In the genomic region with DNA sequence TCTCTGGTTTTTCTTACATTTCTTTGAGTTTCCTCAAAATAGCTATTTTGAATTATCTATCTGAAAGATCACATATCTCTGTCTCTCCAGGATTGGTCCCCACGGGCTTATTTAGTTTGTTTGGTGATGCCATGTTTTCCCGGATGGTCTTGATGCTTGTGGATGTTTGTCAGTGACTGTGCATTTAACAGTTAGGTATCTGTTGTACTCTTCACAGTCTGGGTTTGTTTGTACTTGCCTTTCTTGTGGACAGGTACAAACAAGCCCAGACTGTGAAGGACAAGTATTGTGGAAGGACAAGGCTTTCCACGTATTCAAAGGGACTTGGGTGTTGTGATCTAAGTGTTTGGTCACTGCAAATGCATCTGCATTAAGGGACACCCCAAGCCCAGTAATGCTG, we compare ENCODE assay signal across 13 cellular contexts. TPM values are rescaled to one million over a fixed set of nuclear protein-coding genes. Genes with fewer than 3 reads are reported as not detected.
DNase-seq lines count a peak whose midpoint lies in the region; TF ChIP-seq lines count a peak whose summit lies in the region.
"Had no signal": no experiment of that assay in that cellular context is flagged by ENCODE, and none has a peak within 500 bp of the region (broad histone marks: within the 10 kb centered on the region; RNA-seq: fewer than 3 reads in every experiment).

No MANE protein-coding gene starts in this region.

- intact Hi-C loops in mammary epithelial cell (cut with micrococcal nuclease), result no loop called here
- intact Hi-C loops in esophagus muscularis mucosa (cut with DNase I), result no loop called here

- peak; percentile 31 for DNase-seq in NCI-H2171 treated with DMSO at 0.1 percent for 48 hours (lab: John Stamatoyannopoulos, UW)
- DNase-seq in NCI-H2171 (lab: John Stamatoyannopoulos, UW), result no peak
- DNase-seq in mammary epithelial cell, result peak; percentile 88
- DNase-seq in esophagus muscularis mucosa (ENCODE audit: extremely low spot score), result peak; percentile 74
- peak; percentile 55 to 81 for DNase-seq in trophoblast cell
- DNase-seq in activated effector memory CD4-positive, alpha-beta T cell treated with anti-CD3 and anti-CD28 coated beads, Interleukin-2, amount 50 U/mL, for 16 hours, result no peak
- DNase-seq in DMS79 treated with DMSO at 0.1 percent for 48 hours (lab: John Stamatoyannopoulos, UW), result no peak
- DNase-seq: 8988T; ACHN; CD4-positive, CD25-positive, alpha-beta regulatory T cell; DMS53; GM23248 had no signal

- CTCF ChIA-PET in mammary epithelial cell (lab: Charles Lee; ENCODE audit: low non-redundant PET), result interaction anchor here (0.6 kb wide), 1 partner anchor 362 kb away, joined by 5 read pairs; a partner anchor contains a TSS

- H2AK5ac ChIP-seq in trophoblast cell (ENCODE audit: low read length), result no peak overlapping the region

- H3K4ac ChIP-seq in trophoblast cell (ENCODE audit: low read depth, low read length), result no peak overlapping the region

- H3K9ac ChIP-seq in mammary epithelial cell (ENCODE audit: insufficient read depth, low read length), result no peak overlapping the region
- H3K9ac ChIP-seq in trophoblast cell (ENCODE audit: low read length), result no peak overlapping the region
- H3K9ac ChIP-seq: BLaER1 treated with 17β-estradiol and CSF1 and Interleukin-3, amounts not matched to agents 10 nM and 100 nM; GM23248 had no signal

- no peak overlapping the region for H4K12ac ChIP-seq in trophoblast cell (ENCODE audit: low read depth, low read length)

- H3K9me3 ChIP-seq in mammary epithelial cell (replicated peaks; ENCODE audit: insufficient read depth, low read length) (peaks cover 11% of the 10 kb centered on the region), esophagus muscularis mucosa (peaks cover 0 to 17% (median 16%) of the 10 kb centered on the region in 4 donors), trophoblast cell (ENCODE audit: insufficient read depth, low read depth, low read length) (no peaks in the 10 kb centered on the region)

- in situ Hi-C loops in mammary epithelial cell (cut with MboI; ENCODE audit: low sequenced_read_pairs in 2 of 2), result loop anchor here (10.0 to 25.0 kb wide), 2 partner anchors 356 to 359 kb away; a partner anchor contains a TSS

- TF ChIP-seq EP300 in esophagus muscularis mucosa (IDR thresholded peaks at IDR 0.05), result no peak

- H3K79me1 ChIP-seq in trophoblast cell (ENCODE audit: low read length), result peaks cover 3% of the 10 kb centered on the region

- peak overlapping the region; percentile 37 for H2BK120ac ChIP-seq in trophoblast cell (ENCODE audit: insufficient read depth, low read length, poor library complexity)

- no peak for TF ChIP-seq POLR2A in esophagus muscularis mucosa (IDR thresholded peaks at IDR 0.05; ENCODE audit: low read depth)

- no peaks in the 10 kb centered on the region for H3K27me3 ChIP-seq in mammary epithelial cell (ENCODE audit: insufficient read depth, low read length)
- no peaks in the 10 kb centered on the region for H3K27me3 ChIP-seq in esophagus muscularis mucosa
- no peaks in the 10 kb centered on the region for H3K27me3 ChIP-seq in trophoblast cell (ENCODE audit: insufficient read depth, low read length)
- H3K27me3 ChIP-seq: BLaER1 treated with 17β-estradiol and CSF1 and Interleukin-3, amounts not matched to agents 10 nM and 100 nM had no signal

- dilution Hi-C loops in mammary epithelial cell (cut with HindIII; ENCODE audit: low sequenced_read_pairs), result no loop called here

- H4K20me1 ChIP-seq in mammary epithelial cell (ENCODE audit: insufficient read depth, low read length), result no peaks in the 10 kb centered on the region
- H4K20me1 ChIP-seq: BLaER1 treated with 17β-estradiol and CSF1 and Interleukin-3, amounts not matched to agents 10 nM and 100 nM had no signal

- BruUV-seq in mammary epithelial cell (replicated peaks; lab: Mats Ljungman, UMichigan), result no TSS peak

- H2AFZ ChIP-seq in mammary epithelial cell (ENCODE audit: low read depth, low read length), result peak overlapping the region; percentile 79
- no peak overlapping the region for H2AFZ ChIP-seq in trophoblast cell (ENCODE audit: insufficient read depth, low read length, poor library complexity)
- H2AFZ ChIP-seq: GM23248 had no signal

- H3K4me1 ChIP-seq in mammary epithelial cell (ENCODE audit: insufficient read depth, low read length) (peaks cover 13% of the 10 kb centered on the region), esophagus muscularis mucosa (no peaks in the 10 kb centered on the region), trophoblast cell (ENCODE audit: control insufficient read depth in 1 of 2, insufficient read depth in 2 of 2, low read length in 2 of 2) (no peaks in the 10 kb centered on the region)

- no peak overlapping the region for H2BK5ac ChIP-seq in trophoblast cell (ENCODE audit: low read depth, low read length, poor library complexity)

- H3K14ac ChIP-seq in trophoblast cell (ENCODE audit: low read length), result no peak overlapping the region

- no peak overlapping the region for H3K23ac ChIP-seq in trophoblast cell (ENCODE audit: low read length)

- H3K79me2 ChIP-seq in mammary epithelial cell (ENCODE audit: insufficient read depth, low read length), result no peaks in the 10 kb centered on the region
- no peaks in the 10 kb centered on the region for H3K79me2 ChIP-seq in trophoblast cell (ENCODE audit: control insufficient read depth, insufficient read depth, low read length, poor library complexity)

- H4K8ac ChIP-seq in trophoblast cell (ENCODE audit: low read depth, low read length), result no peak overlapping the region

- no peaks in the 10 kb centered on the region for H3K36me3 ChIP-seq in mammary epithelial cell (ENCODE audit: insufficient read depth, low read length)
- no peaks in the 10 kb centered on the region for H3K36me3 ChIP-seq in esophagus muscularis mucosa
- H3K36me3 ChIP-seq in trophoblast cell (ENCODE audit: control insufficient read depth in 1 of 2, insufficient read depth in 2 of 2, low read length in 2 of 2), result no peaks in the 10 kb centered on the region

- H3K4me2 ChIP-seq in mammary epithelial cell (ENCODE audit: insufficient read depth, low read depth, low read length) (peak overlapping the region; percentile 72), trophoblast cell (ENCODE audit: low read length) (no peak overlapping the region)
- H3K4me2 ChIP-seq: BLaER1 treated with 17β-estradiol and CSF1 and Interleukin-3, amounts not matched to agents 10 nM and 100 nM had no signal

- peak overlapping the region; percentile 48 for H3K27ac ChIP-seq in mammary epithelial cell (ENCODE audit: insufficient read depth, low read depth, low read length)
- no peak overlapping the region for H3K27ac ChIP-seq in esophagus muscularis mucosa (replicated peaks in 1 of 4)
- peak overlapping the region; percentile 46 for H3K27ac ChIP-seq in trophoblast cell (ENCODE audit: low read depth, low read length)
- H3K27ac ChIP-seq: GM23248 had no signal

- 0% methylated on average over 2 of the region's 3 CpGs for WGBS in mammary epithelial cell (ENCODE audit: low coverage, missing lambda C conversion rate)
- 86% methylated on average over 3 of the region's 3 CpGs for WGBS in esophagus muscularis mucosa
- no CpG with 5 or more reads among the region's 3 CpGs for WGBS in trophoblast cell (ENCODE audit: extremely low coverage, insufficient coverage, insufficient read length)

- no peak overlapping the region for H3K4me3 ChIP-seq in mammary epithelial cell (replicated peaks in 1 of 3; ENCODE audit: insufficient read depth in 1 of 3, low read depth in 2 of 3, low read length in 3 of 3)
- H3K4me3 ChIP-seq in esophagus muscularis mucosa, result no peak overlapping the region
- H3K4me3 ChIP-seq in trophoblast cell (ENCODE audit: low read depth, low read length), result no peak overlapping the region
- H3K4me3 ChIP-seq: BLaER1 treated with 17β-estradiol and CSF1 and Interleukin-3, amounts not matched to agents 10 nM and 100 nM; GM23248 had no signal

- no peak overlapping the region for H2BK12ac ChIP-seq in trophoblast cell (ENCODE audit: low read length)

- TF ChIP-seq CTCF in mammary epithelial cell (conservative IDR thresholded peaks at IDR 0.05 in 1 of 2, IDR thresholded peaks at IDR 0.05 in 1 of 2; ENCODE audit: extremely low read depth in 1 of 2, insufficient read depth in 1 of 2, low read depth in 1 of 2, low read length in 2 of 2), result no peak
- TF ChIP-seq CTCF in esophagus muscularis mucosa (IDR thresholded peaks at IDR 0.05), result no peak

- no peak overlapping the region for H4K91ac ChIP-seq in trophoblast cell (ENCODE audit: low read depth, low read length)

- H3K18ac ChIP-seq in trophoblast cell (ENCODE audit: low read length), result no peak overlapping the region

RNA-seq across cellular contexts. Expression of a gene that starts 49.9 kb away (rescaled TPM):
- total RNA-seq in mammary epithelial cell (10 to 100 TPM; 13.2 to 92.0 TPM), esophagus muscularis mucosa (10 to 100 TPM; 20.2 to 28.5 (median 23.0) TPM)
- polyA plus RNA-seq in mammary epithelial cell, result 10.6 TPM
- polyA minus RNA-seq in mammary epithelial cell, result 21.7 TPM
- polyA plus RNA-seq in trophoblast cell (2013), result 225 and 236 TPM in 2 replicates

Comparison
In these comparisons a context has a peak if more than half of its experiments do, and no peak if none do; other contexts are left out.
1. DNase-seq: peak in NCI-H2171 treated with DMSO at 0.1 percent for 48 hours (single experiment), mammary epithelial cell (single experiment), esophagus muscularis mucosa (single experiment) and trophoblast cell (2 of 2); none in NCI-H2171 (single experiment), activated effector memory CD4-positive, alpha-beta T cell treated with anti-CD3 and anti-CD28 coated beads, Interleukin-2, amount 50 U/mL, for 16 hours (single experiment) and DMS79 treated with DMSO at 0.1 percent for 48 hours (single experiment).
2. H3K27ac ChIP-seq: peak in mammary epithelial cell (single experiment) and trophoblast cell (single experiment); none in esophagus muscularis mucosa (0 of 4).